1 cellular context compared by ENCODE assay signal in the genomic region with DNA sequence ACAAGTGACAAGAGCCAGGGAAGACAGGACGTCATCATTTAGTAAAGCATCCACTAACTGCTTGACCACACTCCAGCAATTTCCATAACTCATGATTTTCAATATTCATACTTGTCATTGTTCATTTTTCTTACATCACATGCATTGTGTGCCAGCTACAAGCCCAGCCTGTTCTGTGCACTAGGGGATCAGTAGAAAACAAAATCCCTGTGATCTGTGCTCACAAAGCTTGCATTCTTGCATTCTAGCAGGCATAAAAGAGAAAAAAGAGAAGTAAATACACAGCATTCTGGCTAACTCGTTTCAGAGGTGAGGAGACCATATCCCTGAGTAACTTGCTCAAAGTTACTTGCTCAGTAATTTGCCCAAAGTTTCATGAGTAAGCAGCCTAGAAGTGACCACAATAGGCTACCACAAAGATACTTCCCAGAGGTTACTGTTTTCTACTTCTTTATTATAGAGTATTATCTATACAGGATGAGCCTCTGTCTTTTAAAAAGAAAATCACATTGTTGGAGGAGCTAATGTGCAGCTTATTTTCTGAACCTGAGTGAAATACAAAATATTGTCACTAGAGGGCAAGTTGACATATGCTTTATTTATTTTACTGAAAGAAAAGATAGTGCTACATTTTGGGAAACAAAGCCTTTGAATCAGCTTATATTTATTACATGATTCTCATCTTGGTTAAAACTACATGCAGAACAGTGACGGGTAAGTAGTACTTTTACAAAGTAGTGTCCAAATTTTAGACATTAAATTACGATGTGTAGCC.
TF ChIP-seq lines count a peak whose summit lies in the region.

No MANE protein-coding gene starts in this region.

TF ChIP-seq in GM23338, 12 proteins besides CTCF, POLR2A, EP300 and RAD21 (continued from another document):
- TF ChIP-seq, protein P1, sequence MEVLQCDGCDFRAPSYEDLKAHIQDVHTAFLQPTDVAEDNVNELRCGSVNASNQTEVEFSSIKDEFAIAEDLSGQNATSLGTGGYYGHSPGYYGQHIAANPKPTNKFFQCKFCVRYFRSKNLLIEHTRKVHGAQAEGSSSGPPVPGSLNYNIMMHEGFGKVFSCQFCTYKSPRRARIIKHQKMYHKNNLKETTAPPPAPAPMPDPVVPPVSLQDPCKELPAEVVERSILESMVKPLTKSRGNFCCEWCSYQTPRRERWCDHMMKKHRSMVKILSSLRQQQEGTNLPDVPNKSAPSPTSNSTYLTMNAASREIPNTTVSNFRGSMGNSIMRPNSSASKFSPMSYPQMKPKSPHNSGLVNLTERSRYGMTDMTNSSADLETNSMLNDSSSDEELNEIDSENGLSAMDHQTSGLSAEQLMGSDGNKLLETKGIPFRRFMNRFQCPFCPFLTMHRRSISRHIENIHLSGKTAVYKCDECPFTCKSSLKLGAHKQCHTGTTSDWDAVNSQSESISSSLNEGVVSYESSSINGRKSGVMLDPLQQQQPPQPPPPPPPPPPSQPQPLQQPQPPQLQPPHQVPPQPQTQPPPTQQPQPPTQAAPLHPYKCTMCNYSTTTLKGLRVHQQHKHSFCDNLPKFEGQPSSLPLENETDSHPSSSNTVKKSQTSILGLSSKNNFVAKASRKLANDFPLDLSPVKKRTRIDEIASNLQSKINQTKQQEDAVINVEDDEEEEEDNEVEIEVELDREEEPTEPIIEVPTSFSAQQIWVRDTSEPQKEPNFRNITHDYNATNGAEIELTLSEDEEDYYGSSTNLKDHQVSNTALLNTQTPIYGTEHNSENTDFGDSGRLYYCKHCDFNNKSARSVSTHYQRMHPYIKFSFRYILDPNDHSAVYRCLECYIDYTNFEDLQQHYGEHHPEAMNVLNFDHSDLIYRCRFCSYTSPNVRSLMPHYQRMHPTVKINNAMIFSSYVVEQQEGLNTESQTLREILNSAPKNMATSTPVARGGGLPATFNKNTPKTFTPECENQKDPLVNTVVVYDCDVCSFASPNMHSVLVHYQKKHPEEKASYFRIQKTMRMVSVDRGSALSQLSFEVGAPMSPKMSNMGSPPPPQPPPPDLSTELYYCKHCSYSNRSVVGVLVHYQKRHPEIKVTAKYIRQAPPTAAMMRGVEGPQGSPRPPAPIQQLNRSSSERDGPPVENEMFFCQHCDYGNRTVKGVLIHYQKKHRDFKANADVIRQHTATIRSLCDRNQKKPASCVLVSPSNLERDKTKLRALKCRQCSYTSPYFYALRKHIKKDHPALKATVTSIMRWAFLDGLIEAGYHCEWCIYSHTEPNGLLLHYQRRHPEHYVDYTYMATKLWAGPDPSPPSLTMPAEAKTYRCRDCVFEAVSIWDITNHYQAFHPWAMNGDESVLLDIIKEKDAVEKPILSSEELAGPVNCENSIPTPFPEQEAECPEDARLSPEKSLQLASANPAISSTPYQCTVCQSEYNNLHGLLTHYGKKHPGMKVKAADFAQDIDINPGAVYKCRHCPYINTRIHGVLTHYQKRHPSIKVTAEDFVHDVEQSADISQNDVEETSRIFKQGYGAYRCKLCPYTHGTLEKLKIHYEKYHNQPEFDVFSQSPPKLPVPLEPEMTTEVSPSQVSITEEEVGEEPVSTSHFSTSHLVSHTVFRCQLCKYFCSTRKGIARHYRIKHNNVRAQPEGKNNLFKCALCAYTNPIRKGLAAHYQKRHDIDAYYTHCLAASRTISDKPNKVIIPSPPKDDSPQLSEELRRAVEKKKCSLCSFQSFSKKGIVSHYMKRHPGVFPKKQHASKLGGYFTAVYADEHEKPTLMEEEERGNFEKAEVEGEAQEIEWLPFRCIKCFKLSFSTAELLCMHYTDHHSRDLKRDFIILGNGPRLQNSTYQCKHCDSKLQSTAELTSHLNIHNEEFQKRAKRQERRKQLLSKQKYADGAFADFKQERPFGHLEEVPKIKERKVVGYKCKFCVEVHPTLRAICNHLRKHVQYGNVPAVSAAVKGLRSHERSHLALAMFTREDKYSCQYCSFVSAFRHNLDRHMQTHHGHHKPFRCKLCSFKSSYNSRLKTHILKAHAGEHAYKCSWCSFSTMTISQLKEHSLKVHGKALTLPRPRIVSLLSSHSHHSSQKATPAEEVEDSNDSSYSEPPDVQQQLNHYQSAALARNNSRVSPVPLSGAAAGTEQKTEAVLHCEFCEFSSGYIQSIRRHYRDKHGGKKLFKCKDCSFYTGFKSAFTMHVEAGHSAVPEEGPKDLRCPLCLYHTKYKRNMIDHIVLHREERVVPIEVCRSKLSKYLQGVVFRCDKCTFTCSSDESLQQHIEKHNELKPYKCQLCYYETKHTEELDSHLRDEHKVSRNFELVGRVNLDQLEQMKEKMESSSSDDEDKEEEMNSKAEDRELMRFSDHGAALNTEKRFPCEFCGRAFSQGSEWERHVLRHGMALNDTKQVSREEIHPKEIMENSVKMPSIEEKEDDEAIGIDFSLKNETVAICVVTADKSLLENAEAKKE (CRISPR knock-in tag; IDR thresholded peaks at IDR 0.05): no peak
- TF ChIP-seq POLR2AphosphoS5 (IDR thresholded peaks at IDR 0.05; ENCODE audit: low read depth) (no peak), EZH2phosphoT487 (IDR thresholded peaks at IDR 0.05; ENCODE audit: unreplicated experiment) (no peak)
- TF ChIP-seq, protein P2, sequence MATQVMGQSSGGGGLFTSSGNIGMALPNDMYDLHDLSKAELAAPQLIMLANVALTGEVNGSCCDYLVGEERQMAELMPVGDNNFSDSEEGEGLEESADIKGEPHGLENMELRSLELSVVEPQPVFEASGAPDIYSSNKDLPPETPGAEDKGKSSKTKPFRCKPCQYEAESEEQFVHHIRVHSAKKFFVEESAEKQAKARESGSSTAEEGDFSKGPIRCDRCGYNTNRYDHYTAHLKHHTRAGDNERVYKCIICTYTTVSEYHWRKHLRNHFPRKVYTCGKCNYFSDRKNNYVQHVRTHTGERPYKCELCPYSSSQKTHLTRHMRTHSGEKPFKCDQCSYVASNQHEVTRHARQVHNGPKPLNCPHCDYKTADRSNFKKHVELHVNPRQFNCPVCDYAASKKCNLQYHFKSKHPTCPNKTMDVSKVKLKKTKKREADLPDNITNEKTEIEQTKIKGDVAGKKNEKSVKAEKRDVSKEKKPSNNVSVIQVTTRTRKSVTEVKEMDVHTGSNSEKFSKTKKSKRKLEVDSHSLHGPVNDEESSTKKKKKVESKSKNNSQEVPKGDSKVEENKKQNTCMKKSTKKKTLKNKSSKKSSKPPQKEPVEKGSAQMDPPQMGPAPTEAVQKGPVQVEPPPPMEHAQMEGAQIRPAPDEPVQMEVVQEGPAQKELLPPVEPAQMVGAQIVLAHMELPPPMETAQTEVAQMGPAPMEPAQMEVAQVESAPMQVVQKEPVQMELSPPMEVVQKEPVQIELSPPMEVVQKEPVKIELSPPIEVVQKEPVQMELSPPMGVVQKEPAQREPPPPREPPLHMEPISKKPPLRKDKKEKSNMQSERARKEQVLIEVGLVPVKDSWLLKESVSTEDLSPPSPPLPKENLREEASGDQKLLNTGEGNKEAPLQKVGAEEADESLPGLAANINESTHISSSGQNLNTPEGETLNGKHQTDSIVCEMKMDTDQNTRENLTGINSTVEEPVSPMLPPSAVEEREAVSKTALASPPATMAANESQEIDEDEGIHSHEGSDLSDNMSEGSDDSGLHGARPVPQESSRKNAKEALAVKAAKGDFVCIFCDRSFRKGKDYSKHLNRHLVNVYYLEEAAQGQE (IDR thresholded peaks at IDR 0.05; ENCODE audit: unreplicated experiment): no peak
- TF ChIP-seq, protein P3, sequence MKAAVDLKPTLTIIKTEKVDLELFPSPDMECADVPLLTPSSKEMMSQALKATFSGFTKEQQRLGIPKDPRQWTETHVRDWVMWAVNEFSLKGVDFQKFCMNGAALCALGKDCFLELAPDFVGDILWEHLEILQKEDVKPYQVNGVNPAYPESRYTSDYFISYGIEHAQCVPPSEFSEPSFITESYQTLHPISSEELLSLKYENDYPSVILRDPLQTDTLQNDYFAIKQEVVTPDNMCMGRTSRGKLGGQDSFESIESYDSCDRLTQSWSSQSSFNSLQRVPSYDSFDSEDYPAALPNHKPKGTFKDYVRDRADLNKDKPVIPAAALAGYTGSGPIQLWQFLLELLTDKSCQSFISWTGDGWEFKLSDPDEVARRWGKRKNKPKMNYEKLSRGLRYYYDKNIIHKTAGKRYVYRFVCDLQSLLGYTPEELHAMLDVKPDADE (IDR thresholded peaks at IDR 0.05): no peak
